In the genomic region with DNA sequence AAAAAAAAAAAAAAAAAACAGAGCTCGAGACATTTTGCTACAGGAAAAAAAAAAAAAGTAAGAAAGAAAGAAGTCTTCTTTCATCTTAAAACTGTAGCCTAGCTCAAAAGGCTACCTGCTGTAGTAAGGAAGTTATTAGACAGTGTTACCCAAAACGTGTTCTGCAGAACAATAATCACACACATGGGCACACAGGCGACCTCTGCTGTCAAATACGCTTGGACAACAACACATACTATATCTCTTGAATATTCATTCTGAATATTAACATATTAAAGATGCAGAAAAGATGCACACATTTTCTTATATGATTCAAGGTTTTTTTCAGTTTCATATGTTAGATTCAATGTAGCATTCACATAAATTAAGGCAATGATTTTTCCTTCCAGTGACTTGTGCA, we compare ENCODE assay signal across 22 cellular contexts.
"Had no signal": no experiment of that assay in that cellular context is flagged by ENCODE, and none has a peak within 500 bp of the region (broad histone marks: within the 10 kb centered on the region; RNA-seq: fewer than 3 reads in every experiment).

No MANE protein-coding gene starts in this region.

- H3K27me3 ChIP-seq: esophagus squamous epithelium, left lung, suprapubic skin, tibial artery, upper lobe of right lung had no signal

- H3K27ac ChIP-seq: epithelial cell of prostate, esophagus squamous epithelium, left lung, lower lobe of right lung, suprapubic skin, tibial artery, upper lobe of right lung had no signal

- H3K36me3 ChIP-seq: esophagus squamous epithelium, left lung, lower lobe of right lung, suprapubic skin, tibial artery, upper lobe of right lung had no signal

- H3K9me3 ChIP-seq: esophagus squamous epithelium, left lung, lower lobe of right lung, suprapubic skin, tibial artery, upper lobe of right lung had no signal

- H3K4me1 ChIP-seq: esophagus squamous epithelium, left lung, lower lobe of right lung, suprapubic skin, tibial artery, upper lobe of right lung had no signal

- H3K4me3 ChIP-seq: esophagus squamous epithelium, left lung, lower lobe of right lung, suprapubic skin, tibial artery, upper lobe of right lung had no signal

- DNase-seq: activated B cell treated with CpG ODN at 0.5 μM for 24 hours; activated CD8-positive, alpha-beta memory T cell treated with anti-CD3 and anti-CD28 coated beads, Interleukin-2, amount 10 ng/mL, durations not matched to agents 7 days and 5 days; activated CD8-positive, alpha-beta T cell treated with anti-CD3 and anti-CD28 coated beads, Interleukin-2, amount 10 ng/mL, durations not matched to agents 7 days and 5 days; activated naive CD4-positive, alpha-beta T cell treated with Interleukin-2 at 50 U/mL for 16 hours; activated T-cell treated with anti-CD3 and anti-CD28 coated beads, Interleukin-2, amount 50 U/mL, for 72 hours; anterior cingulate cortex; effector CD8-positive, alpha-beta T cell; esophagus squamous epithelium; foreskin melanocyte; left lung; lower lobe of right lung; mesenchymal stem cell; natural killer cell; posterior cingulate gyrus; right cardiac atrium; stimulated activated CD4-positive, alpha-beta T cell treated with anti-CD3 and anti-CD28 coated beads, Interleukin-15, amount 100 ng/mL, for 24 hours; stimulated activated CD4-positive, alpha-beta T cell treated with anti-CD3 and anti-CD28 coated beads, Interleukin-2, amount 100 ng/mL, for 24 hours; stimulated activated naive B cell treated with anti-CD40 and anti-IgM and Interleukin-4, amounts not matched to agents 10 μg/mL and 1 μg/mL and 100 μg/mL, for 72 hours; tibial artery; upper lobe of right lung had no signal

- ATAC-seq: activated CD8-positive, alpha-beta memory T cell treated with anti-CD3 and anti-CD28 coated beads, Interleukin-2, amount 10 ng/mL, durations not matched to agents 7 days and 5 days; activated CD8-positive, alpha-beta T cell treated with anti-CD3 and anti-CD28 coated beads, Interleukin-2, amount 10 ng/mL, durations not matched to agents 7 days and 5 days; activated T-cell treated with anti-CD3 and anti-CD28 coated beads, Interleukin-2, amount 50 U/mL, for 72 hours; left lung; lower lobe of right lung; natural killer cell; right cardiac atrium; stimulated activated naive B cell treated with anti-CD40 and anti-IgM and Interleukin-4, amounts not matched to agents 10 μg/mL and 1 μg/mL and 100 μg/mL, for 72 hours; upper lobe of right lung had no signal
